ENCODE assay signal across 8 cellular contexts in genomic region chr1:245156041-245156735, GRCh38. TPM values are rescaled to one million over a fixed set of nuclear protein-coding genes. Genes with fewer than 3 reads are reported as not detected.
A peak's percentile ranks its signal among the peaks of the same experiment; 100 is the strongest.
DNase-seq lines count a peak whose midpoint lies in the region; ATAC-seq, FAIRE-seq and TF ChIP-seq lines count a peak whose summit lies in the region.

No MANE protein-coding gene starts in this region.

- no peaks in the 10 kb centered on the region for H3K36me3 ChIP-seq in muscle layer of duodenum (ENCODE audit: control insufficient read depth in 1 of 2, insufficient read depth in 2 of 2, low read length in 2 of 2)

- peak; percentile 71 for TF ChIP-seq CTCF in D721Med (IDR thresholded peaks at IDR 0.05; ENCODE audit: insufficient read depth, missing control alignments)

- H3K27me3 ChIP-seq in muscle layer of duodenum (ENCODE audit: low read depth, low read length) = no peaks in the 10 kb centered on the region

- ATAC-seq in GM21526 (IDR thresholded peaks at IDR 0.05; ENCODE audit: low FRiP score, unreplicated experiment) (peak; percentile 95), esophagus mucosa (peak; percentile 97)

- H3K27ac ChIP-seq in muscle layer of duodenum (ENCODE audit: low read length) = no peak overlapping the region

- no peak for FAIRE-seq in D721Med (lab: Jason Lieb, UNC)

- DNase-seq in D721Med (ENCODE audit: insufficient read length, low spot score) = peak; percentile 97
- peak; percentile 96 for DNase-seq in HuH-7 (ENCODE audit: low spot score)
- peak; percentile 70 for DNase-seq in OCI-M1 (lab: John Stamatoyannopoulos, UW)
- peak; percentile 77 for DNase-seq in activated T-cell treated with anti-CD3 and anti-CD28 coated beads, Interleukin-2, amount 50 U/mL, for 1 hour
- DNase-seq in stimulated activated CD8-positive, alpha-beta memory T cell treated with anti-CD3 and anti-CD28 coated beads, Interleukin-7, amount 100 ng/mL, for 1 hour (ENCODE audit: low read depth in 2 of 2) = peak; percentile 29 to 32

- no peaks in the 10 kb centered on the region for H3K9me3 ChIP-seq in muscle layer of duodenum (ENCODE audit: control insufficient read depth in 1 of 2, low read length in 2 of 2)

- peak overlapping the region; percentile 57 to 76 for H3K4me3 ChIP-seq in muscle layer of duodenum (ENCODE audit: low read depth in 1 of 2, low read length in 2 of 2)

- H3K4me1 ChIP-seq in muscle layer of duodenum (ENCODE audit: control insufficient read depth in 1 of 2, insufficient read depth in 2 of 2, low read length in 2 of 2) = peaks cover 0 to 36% of the 10 kb centered on the region in 2 donors

RNA-seq across cellular contexts. Expression of gene KIF26B, which starts 1.4 kb away (rescaled TPM):
- total RNA-seq in esophagus mucosa = 0.56 TPM

Comparison
In these comparisons a context has a peak if more than half of its experiments do, and no peak if none do; other contexts are left out.
1. DNase-seq: peak in every context shown above with its lines; median percentile 97 in D721Med; 96 in HuH-7; 77 in activated T-cell treated with anti-CD3 and anti-CD28 coated beads, Interleukin-2, amount 50 U/mL, for 1 hour; 70 in OCI-M1; 30 in stimulated activated CD8-positive, alpha-beta memory T cell treated with anti-CD3 and anti-CD28 coated beads, Interleukin-7, amount 100 ng/mL, for 1 hour.